In the genomic region with DNA sequence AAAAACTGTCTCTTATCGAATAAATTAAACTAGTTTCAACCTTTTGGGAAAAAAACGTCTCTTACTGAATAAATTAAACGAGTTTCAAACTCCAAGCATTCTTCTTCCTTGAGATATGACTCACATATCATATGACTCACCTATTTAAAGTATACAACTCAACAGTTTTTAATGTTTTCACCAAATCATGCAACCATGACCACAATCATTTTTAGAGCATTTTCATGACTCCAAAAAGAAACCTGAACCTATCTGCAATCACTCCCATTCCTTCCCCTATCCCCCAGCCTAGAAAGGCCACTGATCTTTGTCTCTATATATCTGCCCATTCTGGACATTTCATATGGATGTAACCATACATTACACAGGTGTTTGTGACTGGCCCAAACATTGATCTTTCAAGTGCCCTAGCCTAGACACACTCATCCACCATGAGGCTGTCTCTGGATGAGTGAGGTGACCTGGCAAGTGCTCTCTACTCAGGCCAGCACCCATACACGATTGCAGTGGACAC, we compare ENCODE assay signal across 1 cellular context.
TF ChIP-seq lines count a peak whose summit lies in the region.

No MANE protein-coding gene starts in this region.

TF ChIP-seq in GM12878, 131 proteins besides CTCF, POLR2A, EP300 and RAD21 (continued from another document):
- TF ChIP-seq, protein P1, sequence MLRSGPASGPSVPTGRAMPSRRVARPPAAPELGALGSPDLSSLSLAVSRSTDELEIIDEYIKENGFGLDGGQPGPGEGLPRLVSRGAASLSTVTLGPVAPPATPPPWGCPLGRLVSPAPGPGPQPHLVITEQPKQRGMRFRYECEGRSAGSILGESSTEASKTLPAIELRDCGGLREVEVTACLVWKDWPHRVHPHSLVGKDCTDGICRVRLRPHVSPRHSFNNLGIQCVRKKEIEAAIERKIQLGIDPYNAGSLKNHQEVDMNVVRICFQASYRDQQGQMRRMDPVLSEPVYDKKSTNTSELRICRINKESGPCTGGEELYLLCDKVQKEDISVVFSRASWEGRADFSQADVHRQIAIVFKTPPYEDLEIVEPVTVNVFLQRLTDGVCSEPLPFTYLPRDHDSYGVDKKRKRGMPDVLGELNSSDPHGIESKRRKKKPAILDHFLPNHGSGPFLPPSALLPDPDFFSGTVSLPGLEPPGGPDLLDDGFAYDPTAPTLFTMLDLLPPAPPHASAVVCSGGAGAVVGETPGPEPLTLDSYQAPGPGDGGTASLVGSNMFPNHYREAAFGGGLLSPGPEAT (IDR thresholded peaks at IDR 0.05; ENCODE audit: low read depth) = peak; percentile 66; the same call in 1 of the 2 replicates
- TF ChIP-seq SMC3 (IDR thresholded peaks at IDR 0.05; ENCODE audit: borderline replicate concordance, low read length) (no peak), IKZF1 (conservative IDR thresholded peaks at IDR 0.05) (peak; percentile 44; the same call in 1 of the 2 replicates), EED (IDR thresholded peaks at IDR 0.05; ENCODE audit: low read depth) (peak; percentile 47; the same call in 1 of the 2 replicates), MEF2B (IDR thresholded peaks at IDR 0.05; ENCODE audit: partially characterized antibody, poor library complexity, severe bottlenecking) (peak; percentile 68), PAX8 (IDR thresholded peaks at IDR 0.05) (peak; percentile 83; the same call in 1 of the 2 replicates), NFXL1 (IDR thresholded peaks at IDR 0.05; ENCODE audit: borderline replicate concordance) (no peak), IKZF2 (IDR thresholded peaks at IDR 0.05) (peak; percentile 71 to 78), PAX5 (IDR thresholded peaks at IDR 0.05; ENCODE audit: borderline replicate concordance, low read depth, low read length) (peak; percentile 98), SIN3A (IDR thresholded peaks at IDR 0.05; ENCODE audit: low read depth, low read length) (no peak), GABPA (IDR thresholded peaks at IDR 0.05; ENCODE audit: low read depth) (0 out of 2 replicates have a peak, but pooled peaks have one; percentile 27), MTA3 (IDR thresholded peaks at IDR 0.05; ENCODE audit: borderline replicate concordance, low read length) (peak; percentile 69; the same call in 1 of the 2 replicates), RELA (IDR thresholded peaks at IDR 0.05; ENCODE audit: borderline replicate concordance, partially characterized antibody) (no peak), DPF2 (IDR thresholded peaks at IDR 0.05) (peak; percentile 35; the same call in 1 of the 2 replicates), MTA2 (IDR thresholded peaks at IDR 0.05; ENCODE audit: low read depth) (peak; percentile 55; the same call in 1 of the 2 replicates), KAT2A (conservative IDR thresholded peaks at IDR 0.05; ENCODE audit: control insufficient read depth, low read depth, low read length) (no peak), ATF7 (IDR thresholded peaks at IDR 0.05; ENCODE audit: low read depth) (peak; percentile 81), NFIC (IDR thresholded peaks at IDR 0.05; ENCODE audit: low read depth, low read length) (peak; percentile 80), NBN (IDR thresholded peaks at IDR 0.05) (peak; percentile 47; the same call in 1 of the 2 replicates), TCF7 (IDR thresholded peaks at IDR 0.05; ENCODE audit: borderline replicate concordance) (no peak), JUND (IDR thresholded peaks at IDR 0.05; ENCODE audit: low read depth, low read length) (peak; percentile 49; the same call in 1 of the 2 replicates)
- TF ChIP-seq, protein P2, sequence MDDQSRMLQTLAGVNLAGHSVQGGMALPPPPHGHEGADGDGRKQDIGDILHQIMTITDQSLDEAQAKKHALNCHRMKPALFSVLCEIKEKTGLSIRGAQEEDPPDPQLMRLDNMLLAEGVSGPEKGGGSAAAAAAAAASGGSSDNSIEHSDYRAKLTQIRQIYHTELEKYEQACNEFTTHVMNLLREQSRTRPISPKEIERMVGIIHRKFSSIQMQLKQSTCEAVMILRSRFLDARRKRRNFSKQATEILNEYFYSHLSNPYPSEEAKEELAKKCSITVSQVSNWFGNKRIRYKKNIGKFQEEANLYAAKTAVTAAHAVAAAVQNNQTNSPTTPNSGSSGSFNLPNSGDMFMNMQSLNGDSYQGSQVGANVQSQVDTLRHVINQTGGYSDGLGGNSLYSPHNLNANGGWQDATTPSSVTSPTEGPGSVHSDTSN (IDR thresholded peaks at IDR 0.05; ENCODE audit: insufficient replicate concordance, low read depth, low read length) = no peak
- TF ChIP-seq, protein P3, sequence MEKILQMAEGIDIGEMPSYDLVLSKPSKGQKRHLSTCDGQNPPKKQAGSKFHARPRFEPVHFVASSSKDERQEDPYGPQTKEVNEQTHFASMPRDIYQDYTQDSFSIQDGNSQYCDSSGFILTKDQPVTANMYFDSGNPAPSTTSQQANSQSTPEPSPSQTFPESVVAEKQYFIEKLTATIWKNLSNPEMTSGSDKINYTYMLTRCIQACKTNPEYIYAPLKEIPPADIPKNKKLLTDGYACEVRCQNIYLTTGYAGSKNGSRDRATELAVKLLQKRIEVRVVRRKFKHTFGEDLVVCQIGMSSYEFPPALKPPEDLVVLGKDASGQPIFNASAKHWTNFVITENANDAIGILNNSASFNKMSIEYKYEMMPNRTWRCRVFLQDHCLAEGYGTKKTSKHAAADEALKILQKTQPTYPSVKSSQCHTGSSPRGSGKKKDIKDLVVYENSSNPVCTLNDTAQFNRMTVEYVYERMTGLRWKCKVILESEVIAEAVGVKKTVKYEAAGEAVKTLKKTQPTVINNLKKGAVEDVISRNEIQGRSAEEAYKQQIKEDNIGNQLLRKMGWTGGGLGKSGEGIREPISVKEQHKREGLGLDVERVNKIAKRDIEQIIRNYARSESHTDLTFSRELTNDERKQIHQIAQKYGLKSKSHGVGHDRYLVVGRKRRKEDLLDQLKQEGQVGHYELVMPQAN (conservative IDR thresholded peaks at IDR 0.05) = no peak
- TF ChIP-seq, protein P4, sequence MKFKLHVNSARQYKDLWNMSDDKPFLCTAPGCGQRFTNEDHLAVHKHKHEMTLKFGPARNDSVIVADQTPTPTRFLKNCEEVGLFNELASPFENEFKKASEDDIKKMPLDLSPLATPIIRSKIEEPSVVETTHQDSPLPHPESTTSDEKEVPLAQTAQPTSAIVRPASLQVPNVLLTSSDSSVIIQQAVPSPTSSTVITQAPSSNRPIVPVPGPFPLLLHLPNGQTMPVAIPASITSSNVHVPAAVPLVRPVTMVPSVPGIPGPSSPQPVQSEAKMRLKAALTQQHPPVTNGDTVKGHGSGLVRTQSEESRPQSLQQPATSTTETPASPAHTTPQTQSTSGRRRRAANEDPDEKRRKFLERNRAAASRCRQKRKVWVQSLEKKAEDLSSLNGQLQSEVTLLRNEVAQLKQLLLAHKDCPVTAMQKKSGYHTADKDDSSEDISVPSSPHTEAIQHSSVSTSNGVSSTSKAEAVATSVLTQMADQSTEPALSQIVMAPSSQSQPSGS (IDR thresholded peaks at IDR 0.05; ENCODE audit: low read length) = peak; percentile 83
TF ChIP-seq in GM12878: peak in this region for 20.
